In the genomic region with DNA sequence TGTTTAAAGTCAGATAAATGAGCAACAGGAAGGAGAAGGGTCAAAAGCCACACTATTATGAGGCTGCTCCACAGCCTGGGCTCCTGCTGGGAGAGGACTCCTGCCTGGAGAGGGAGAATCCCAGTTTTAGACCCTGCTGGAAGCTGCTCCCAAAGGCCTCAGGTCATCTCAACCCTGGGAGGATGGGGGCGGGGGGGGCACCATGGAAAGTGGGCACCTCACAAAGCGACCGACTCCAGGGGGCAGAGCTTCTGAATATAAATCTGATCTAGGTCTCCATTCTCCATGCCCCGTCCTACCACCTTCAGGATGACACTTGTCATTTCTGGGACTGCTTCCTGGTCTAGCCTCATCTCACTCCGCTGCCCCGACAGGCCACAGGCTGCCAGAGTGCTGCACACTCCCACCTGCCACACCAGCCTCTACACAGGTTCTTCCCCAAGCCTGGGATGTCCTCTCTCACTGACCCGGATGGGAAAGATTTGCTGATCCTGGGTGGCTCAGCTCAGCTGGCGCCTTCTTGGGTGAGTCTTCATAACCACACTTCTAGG, we compare ENCODE assay signal across 19 cellular contexts.
A peak's percentile ranks its signal among the peaks of the same experiment; 100 is the strongest.
DNase-seq lines count a peak whose midpoint lies in the region; TF ChIP-seq lines count a peak whose summit lies in the region.
"Had no signal": no experiment of that assay in that cellular context is flagged by ENCODE, and none has a peak within 500 bp of the region (broad histone marks: within the 10 kb centered on the region; RNA-seq: fewer than 3 reads in every experiment).

No MANE protein-coding gene starts in this region.

- H3K27me3 ChIP-seq in H7 (ENCODE audit: control insufficient read depth, insufficient read depth, low read length) = no peaks in the 10 kb centered on the region
- H3K27me3 ChIP-seq in neural progenitor cell = no peaks in the 10 kb centered on the region

- H3F3A ChIP-seq in neural progenitor cell (ENCODE audit: low read depth) = peaks cover 14% of the 10 kb centered on the region

- no peaks in the 10 kb centered on the region for H3K27me3 Mint-ChIP-seq in activated T-cell treated with anti-CD3 and anti-CD28 coated beads, Interleukin-2, amount 50 U/mL, for 24 hours
- peaks cover 1% of the 10 kb centered on the region for H3K27me3 Mint-ChIP-seq in neural progenitor cell (ENCODE audit: insufficient read depth, low read depth)
- no peaks in the 10 kb centered on the region for H3K27me3 Mint-ChIP-seq in progenitor cell of endocrine pancreas

- H2AFZ ChIP-seq in neural progenitor cell (replicated peaks) = no peak overlapping the region

- no peaks in the 10 kb centered on the region for H3K4me1 Mint-ChIP-seq in activated T-cell treated with anti-CD3 and anti-CD28 coated beads, Interleukin-2, amount 50 U/mL, for 24 hours (ENCODE audit: low read depth)
- H3K4me1 Mint-ChIP-seq in neural progenitor cell (peaks cover 72% of the 10 kb centered on the region), progenitor cell of endocrine pancreas (ENCODE audit: low read depth) (peaks cover 16% of the 10 kb centered on the region)

- H3K4me3 ChIP-seq in H7 (ENCODE audit: insufficient read depth, low read depth, low read length) = no peak overlapping the region
- no peak overlapping the region for H3K4me3 ChIP-seq in choroid plexus epithelial cell (ENCODE audit: low read depth, low read length)
- H3K4me3 ChIP-seq in neural progenitor cell = no peak overlapping the region

- DNase-seq in activated T-cell treated with anti-CD3 and anti-CD28 coated beads, Interleukin-2, amount 50 U/mL, for 24 hours = no peak
- no peak for DNase-seq in activated T-cell treated with anti-CD3 and anti-CD28 coated beads, Interleukin-2, amount 50 U/mL, for 48 hours
- DNase-seq in H7 (peak; percentile 28), choroid plexus epithelial cell (ENCODE audit: low read depth) (peak; percentile 9), neural progenitor cell (ENCODE audit: low spot score) (no peak), progenitor cell of endocrine pancreas (ENCODE audit: low spot score, unreplicated experiment) (no peak)
- DNase-seq in activated naive CD4-positive, alpha-beta T cell treated with anti-CD3 and anti-CD28 coated beads, Interleukin-2, amount 50 U/mL, for 16 hours = no peak
- no peak for DNase-seq in central memory CD4-positive, alpha-beta T cell
- DNase-seq: 8988T, DMS53, GDM1, MM.1S, NCI-H1092, NCI-H1436, NCI-H2227 treated with DMSO at 0.1 percent for 48 hours, NCI-H510A, NCI-H748 treated with DMSO at 0.1 percent for 48 hours had no signal

- peaks cover 26% of the 10 kb centered on the region for H3K4me1 ChIP-seq in neural progenitor cell

- peaks cover 13% of the 10 kb centered on the region for H4K20me1 ChIP-seq in neural progenitor cell (ENCODE audit: low read depth)

- no peaks in the 10 kb centered on the region for H3K79me2 ChIP-seq in neural progenitor cell (ENCODE audit: low read depth)

- H3K9me3 Mint-ChIP-seq in activated T-cell treated with anti-CD3 and anti-CD28 coated beads, Interleukin-2, amount 50 U/mL, for 24 hours = no peaks in the 10 kb centered on the region
- H3K9me3 Mint-ChIP-seq in neural progenitor cell = no peaks in the 10 kb centered on the region
- H3K9me3 Mint-ChIP-seq in progenitor cell of endocrine pancreas (ENCODE audit: low read depth) = no peaks in the 10 kb centered on the region

- no peaks in the 10 kb centered on the region; the same call in 1 of the 2 replicates for H3K36me3 ChIP-seq in H7 (replicated peaks; ENCODE audit: control insufficient read depth, insufficient read depth, low read length)
- no peaks in the 10 kb centered on the region for H3K36me3 ChIP-seq in neural progenitor cell

- peak overlapping the region; percentile 47 for H3K27ac Mint-ChIP-seq in activated T-cell treated with anti-CD3 and anti-CD28 coated beads, Interleukin-2, amount 50 U/mL, for 24 hours
- no peak overlapping the region for H3K27ac Mint-ChIP-seq in neural progenitor cell
- no peak overlapping the region for H3K27ac Mint-ChIP-seq in progenitor cell of endocrine pancreas

- TF ChIP-seq CTCF in choroid plexus epithelial cell (conservative IDR thresholded peaks at IDR 0.05; ENCODE audit: low read depth, low read length) (no peak), neural progenitor cell (IDR thresholded peaks at IDR 0.05) (no peak), progenitor cell of endocrine pancreas (IDR thresholded peaks at IDR 0.05; ENCODE audit: unreplicated experiment) (no peak)

- no peak overlapping the region for H3K4me3 Mint-ChIP-seq in activated T-cell treated with anti-CD3 and anti-CD28 coated beads, Interleukin-2, amount 50 U/mL, for 24 hours
- H3K4me3 Mint-ChIP-seq in neural progenitor cell (no peak overlapping the region), progenitor cell of endocrine pancreas (ENCODE audit: low read depth) (no peak overlapping the region)

- H3K9ac ChIP-seq in neural progenitor cell = no peak overlapping the region

- H3K36me3 Mint-ChIP-seq in activated T-cell treated with anti-CD3 and anti-CD28 coated beads, Interleukin-2, amount 50 U/mL, for 24 hours (ENCODE audit: low read depth) = peaks cover 43% of the 10 kb centered on the region
- H3K36me3 Mint-ChIP-seq in neural progenitor cell = peaks cover 16% of the 10 kb centered on the region
- peaks cover 6% of the 10 kb centered on the region for H3K36me3 Mint-ChIP-seq in progenitor cell of endocrine pancreas (ENCODE audit: insufficient read depth)

- no peak overlapping the region for H3K27ac ChIP-seq in neural progenitor cell
- H3K27ac ChIP-seq: C4-2B, RWPE1 had no signal

- peak overlapping the region; percentile 24 for H3K4me2 ChIP-seq in neural progenitor cell

- H3K9me3 ChIP-seq in neural progenitor cell (ENCODE audit: low read depth) = no peaks in the 10 kb centered on the region

Comparison
In these comparisons a context has a peak if more than half of its experiments do, and no peak if none do; other contexts are left out.
1. DNase-seq: peak in H7 (single experiment) and choroid plexus epithelial cell (single experiment); none in activated T-cell treated with anti-CD3 and anti-CD28 coated beads, Interleukin-2, amount 50 U/mL, for 24 hours (single experiment), activated T-cell treated with anti-CD3 and anti-CD28 coated beads, Interleukin-2, amount 50 U/mL, for 48 hours (0 of 2), neural progenitor cell (single experiment), activated naive CD4-positive, alpha-beta T cell treated with anti-CD3 and anti-CD28 coated beads, Interleukin-2, amount 50 U/mL, for 16 hours (single experiment), progenitor cell of endocrine pancreas (single experiment) and central memory CD4-positive, alpha-beta T cell (single experiment).